ENCODE assay signal across 8 cellular contexts in the genomic region with DNA sequence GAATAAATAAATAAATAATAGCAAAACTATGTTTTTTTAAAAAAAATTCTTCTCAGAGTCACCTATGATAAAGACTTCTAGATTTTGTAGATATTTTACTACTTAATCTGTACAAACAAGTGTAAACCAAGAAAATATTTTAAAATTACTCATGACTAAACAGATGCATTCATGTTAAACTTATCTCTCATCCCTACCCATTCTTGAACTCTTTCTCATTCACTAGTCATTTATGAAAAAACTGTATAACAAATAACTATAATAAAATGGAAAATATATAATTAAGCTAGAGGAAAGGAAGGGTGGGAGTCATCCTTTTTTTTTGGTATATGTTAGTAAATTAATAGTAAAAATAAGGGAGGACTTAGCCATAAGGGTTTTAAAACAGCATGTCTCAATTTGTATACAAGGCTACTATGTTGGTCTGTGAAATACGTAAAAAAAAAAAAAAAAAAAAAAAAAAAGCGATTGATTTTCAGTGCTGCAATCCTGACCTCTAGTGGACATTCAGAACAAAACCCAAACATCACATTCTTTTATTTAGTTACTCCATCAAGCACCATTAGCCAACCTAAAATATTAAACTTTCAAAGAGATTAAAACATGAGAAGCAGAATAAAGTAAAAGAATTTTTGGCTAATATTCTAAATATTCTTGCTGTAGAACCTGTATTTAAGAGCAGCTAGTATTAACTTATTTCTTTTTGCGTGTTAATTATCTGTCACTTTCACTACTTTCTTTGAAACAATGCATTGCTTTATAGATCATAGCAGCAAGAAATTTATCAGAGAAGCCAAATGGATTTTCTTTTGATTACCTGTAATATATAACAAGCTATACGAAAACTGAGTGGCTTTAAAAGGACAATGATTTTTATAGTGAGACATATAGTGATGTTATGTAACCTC.
A peak's percentile ranks its signal among the peaks of the same experiment; 100 is the strongest.
DNase-seq lines count a peak whose midpoint lies in the region; ATAC-seq, FAIRE-seq and TF ChIP-seq lines count a peak whose summit lies in the region.

No MANE protein-coding gene starts in this region.

- ATAC-seq in HG02610 (IDR thresholded peaks at IDR 0.05; ENCODE audit: unreplicated experiment) (no peak), GM18868 (IDR thresholded peaks at IDR 0.05; ENCODE audit: unreplicated experiment) (no peak)

- no peak for TF ChIP-seq POLR2A in esophagus muscularis mucosa (IDR thresholded peaks at IDR 0.05; ENCODE audit: low read depth)

- TF ChIP-seq CTCF in D721Med (IDR thresholded peaks at IDR 0.05; ENCODE audit: insufficient read depth, missing control alignments): peak; percentile 85
- TF ChIP-seq CTCF in esophagus muscularis mucosa (IDR thresholded peaks at IDR 0.05): peak; percentile 58 to 72 (median 63)
- peak; percentile 68 for TF ChIP-seq CTCF in osteocyte (IDR thresholded peaks at IDR 0.05)

- no peak overlapping the region for H3K4me3 ChIP-seq in esophagus muscularis mucosa

- DNase-seq in D721Med (ENCODE audit: insufficient read length, low spot score): no peak
- peak; percentile 55 for DNase-seq in KBM-7
- peak; percentile 71 for DNase-seq in RKO (ENCODE audit: low spot score)
- no peak for DNase-seq in esophagus muscularis mucosa (ENCODE audit: extremely low spot score)
- no peak for DNase-seq in osteocyte (ENCODE audit: extremely low spot score, unreplicated experiment)
- DNase-seq in activated CD4-positive, alpha-beta T cell treated with anti-CD3 and anti-CD28 coated beads for 4 hours: no peak

- in situ Hi-C loops in KBM-7 (cut with MboI; ENCODE audit: low pct_unique_long_range_greater_than_20kb, low sequenced_read_pairs): loop anchor here (25.0 kb wide), 3 partner anchors 482 to 2007 kb away; no protein-coding TSS in a partner anchor

- H3K27me3 ChIP-seq in esophagus muscularis mucosa: no peaks in the 10 kb centered on the region

- H3K27ac Mint-ChIP-seq in osteocyte (ENCODE audit: unreplicated experiment): no peak overlapping the region

- 25% methylated on average over 4 of the region's 4 CpGs for WGBS in esophagus muscularis mucosa

- H3K9me3 ChIP-seq in esophagus muscularis mucosa: no peaks in the 10 kb centered on the region

- H3K36me3 ChIP-seq in esophagus muscularis mucosa: no peaks in the 10 kb centered on the region

- H3K9me3 Mint-ChIP-seq in osteocyte (ENCODE audit: unreplicated experiment): no peaks in the 10 kb centered on the region

- peaks cover 0 to 2% (median 0%) of the 10 kb centered on the region in 4 donors for H3K4me1 ChIP-seq in esophagus muscularis mucosa

- intact Hi-C loops in esophagus muscularis mucosa (cut with DNase I): loop anchor here (5.0 kb wide), 1 partner anchor 482 kb away; no protein-coding TSS in a partner anchor

- H3K4me1 Mint-ChIP-seq in osteocyte (ENCODE audit: unreplicated experiment): no peaks in the 10 kb centered on the region

- peak; percentile 95 for FAIRE-seq in D721Med (lab: Jason Lieb, UNC)

- no peak for TF ChIP-seq EP300 in esophagus muscularis mucosa (IDR thresholded peaks at IDR 0.05)

- no peak overlapping the region for H3K27ac ChIP-seq in esophagus muscularis mucosa (replicated peaks in 1 of 4)

- no peaks in the 10 kb centered on the region for H3K36me3 Mint-ChIP-seq in osteocyte (ENCODE audit: unreplicated experiment)

- no peak overlapping the region for H3K4me3 Mint-ChIP-seq in osteocyte (ENCODE audit: unreplicated experiment)

- H3K27me3 Mint-ChIP-seq in osteocyte (ENCODE audit: unreplicated experiment): no peaks in the 10 kb centered on the region

Comparison
In these comparisons a context has a peak if more than half of its experiments do, and no peak if none do; other contexts are left out.
1. DNase-seq: peak in KBM-7 (single experiment) and RKO (single experiment); none in D721Med (single experiment), esophagus muscularis mucosa (single experiment), osteocyte (single experiment) and activated CD4-positive, alpha-beta T cell treated with anti-CD3 and anti-CD28 coated beads for 4 hours (0 of 2).
2. Peak in every context shown above with its lines, with median percentiles within 50 percentile points of each other: CTCF ChIP-seq.